In the genomic region with DNA sequence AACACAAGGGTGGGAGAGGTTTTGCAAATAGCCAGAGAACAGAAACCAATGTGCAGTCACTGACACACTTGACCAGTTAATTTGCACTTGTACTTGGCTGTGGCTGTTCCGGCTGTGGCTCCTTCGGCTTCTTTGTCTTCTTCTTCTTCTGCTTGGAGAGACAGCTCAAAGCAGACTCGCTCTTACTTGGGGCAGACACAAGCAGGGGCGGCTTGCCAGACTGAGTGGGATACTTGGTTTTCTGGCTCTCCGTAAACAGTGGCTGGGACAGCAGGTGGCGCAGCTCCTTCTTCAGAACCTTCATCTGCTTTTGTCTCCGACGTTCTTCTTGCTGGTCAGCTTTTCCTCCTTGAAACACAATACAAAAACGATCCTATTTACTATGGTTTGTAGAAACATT, we compare ENCODE assay signal across 9 cellular contexts. TPM values are rescaled to one million over a fixed set of nuclear protein-coding genes. Genes with fewer than 3 reads are reported as not detected.
DNase-seq lines count a peak whose midpoint lies in the region; ATAC-seq and TF ChIP-seq lines count a peak whose summit lies in the region.
"Had no signal": no experiment of that assay in that cellular context is flagged by ENCODE, and none has a peak within 500 bp of the region (broad histone marks: within the 10 kb centered on the region; RNA-seq: fewer than 3 reads in every experiment).

No MANE protein-coding gene starts in this region.

- no peaks in the 10 kb centered on the region for H3K4me1 ChIP-seq in ascending aorta

- H3K4me3 ChIP-seq in ascending aorta = no peak overlapping the region

- intact Hi-C loops in ascending aorta (cut with DNase I) = loop anchor here (5.0 kb wide), 1 partner anchor 86 kb away; no protein-coding TSS in a partner anchor

- no peak for ATAC-seq in GM18909 (IDR thresholded peaks at IDR 0.05; ENCODE audit: poor library complexity, unreplicated experiment)

- peak in 2 of 3 experiments; percentile 12 to 29 for TF ChIP-seq CTCF in ascending aorta (IDR thresholded peaks at IDR 0.05)

- no peaks in the 10 kb centered on the region for H3K9me3 ChIP-seq in ascending aorta

- no peak overlapping the region for H3K27ac ChIP-seq in ascending aorta

- DNase-seq in activated CD8-positive, alpha-beta memory T cell treated with anti-CD3 and anti-CD28 coated beads for 24 hours = peak; percentile 28
- DNase-seq in activated CD8-positive, alpha-beta memory T cell treated with anti-CD3 and anti-CD28 coated beads, Interleukin-2, amount 50 U/mL, for 4 hours = no peak
- DNase-seq in ascending aorta (ENCODE audit: low spot score in 2 of 2) (peak in 1 of 2 donors; percentile 58), iris pigment epithelial cell (ENCODE audit: low read depth) (peak; percentile 42), superior temporal gyrus (ENCODE audit: extremely low spot score) (peak; percentile 82), NCI-H2171 treated with DMSO at 0.1 percent for 48 hours (lab: John Stamatoyannopoulos, UW) (no peak), cortex of kidney (lab: John Stamatoyannopoulos, UW) (no peak)

- H3K27me3 ChIP-seq in ascending aorta = no peaks in the 10 kb centered on the region

- peaks cover 98 to 99% of the 10 kb centered on the region in 2 donors for H3K36me3 ChIP-seq in ascending aorta

RNA-seq across cellular contexts. Expression of a gene that starts 25.0 kb away (rescaled TPM):
- 0.21 TPM for total RNA-seq in ascending aorta

RNA-seq across cellular contexts. Expression of a gene that starts 29.9 kb away (rescaled TPM):
- total RNA-seq in ascending aorta = 104 TPM

RNA-seq across cellular contexts. Expression of a gene that starts 30.0 kb away (rescaled TPM):
- not detected for total RNA-seq in ascending aorta

RNA-seq across cellular contexts. Expression of a gene that starts 54.0 kb away (rescaled TPM):
- total RNA-seq in ascending aorta = not detected
- total RNA-seq: skeletal muscle tissue had no signal

RNA-seq across cellular contexts. Expression of a gene that starts 59.4 kb away (rescaled TPM):
- 209 TPM for total RNA-seq in ascending aorta

Comparison
In these comparisons a context has a peak if more than half of its experiments do, and no peak if none do; other contexts are left out.
1. DNase-seq: peak in activated CD8-positive, alpha-beta memory T cell treated with anti-CD3 and anti-CD28 coated beads for 24 hours (single experiment), iris pigment epithelial cell (single experiment) and superior temporal gyrus (single experiment); none in activated CD8-positive, alpha-beta memory T cell treated with anti-CD3 and anti-CD28 coated beads, Interleukin-2, amount 50 U/mL, for 4 hours (single experiment), NCI-H2171 treated with DMSO at 0.1 percent for 48 hours (single experiment) and cortex of kidney (single experiment).